ENCODE assay signal across 1 cellular context in the genomic region with DNA sequence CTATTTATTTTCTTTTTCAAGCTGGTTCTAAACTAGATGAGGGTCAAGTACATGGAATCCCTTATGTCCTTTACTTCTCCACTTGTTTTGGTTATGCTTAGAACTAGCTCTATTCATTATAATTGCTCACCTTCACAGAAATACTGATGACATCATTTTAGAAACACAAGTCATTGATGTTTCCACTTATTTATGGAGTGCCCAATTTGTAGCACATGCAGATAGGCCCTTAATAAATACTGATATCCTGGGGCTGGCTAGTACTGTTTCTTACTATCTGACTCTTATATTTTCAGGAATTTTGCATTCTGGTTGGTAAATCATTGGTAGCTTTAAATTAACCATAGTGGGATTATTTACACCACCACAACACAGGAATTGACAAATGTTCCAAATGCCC.
TF ChIP-seq lines count a peak whose summit lies in the region.

No MANE protein-coding gene starts in this region.

TF ChIP-seq in K562, 482 proteins besides CTCF, POLR2A, EP300 and RAD21 (continued from another document and continues in another):
- TF ChIP-seq, protein P1, sequence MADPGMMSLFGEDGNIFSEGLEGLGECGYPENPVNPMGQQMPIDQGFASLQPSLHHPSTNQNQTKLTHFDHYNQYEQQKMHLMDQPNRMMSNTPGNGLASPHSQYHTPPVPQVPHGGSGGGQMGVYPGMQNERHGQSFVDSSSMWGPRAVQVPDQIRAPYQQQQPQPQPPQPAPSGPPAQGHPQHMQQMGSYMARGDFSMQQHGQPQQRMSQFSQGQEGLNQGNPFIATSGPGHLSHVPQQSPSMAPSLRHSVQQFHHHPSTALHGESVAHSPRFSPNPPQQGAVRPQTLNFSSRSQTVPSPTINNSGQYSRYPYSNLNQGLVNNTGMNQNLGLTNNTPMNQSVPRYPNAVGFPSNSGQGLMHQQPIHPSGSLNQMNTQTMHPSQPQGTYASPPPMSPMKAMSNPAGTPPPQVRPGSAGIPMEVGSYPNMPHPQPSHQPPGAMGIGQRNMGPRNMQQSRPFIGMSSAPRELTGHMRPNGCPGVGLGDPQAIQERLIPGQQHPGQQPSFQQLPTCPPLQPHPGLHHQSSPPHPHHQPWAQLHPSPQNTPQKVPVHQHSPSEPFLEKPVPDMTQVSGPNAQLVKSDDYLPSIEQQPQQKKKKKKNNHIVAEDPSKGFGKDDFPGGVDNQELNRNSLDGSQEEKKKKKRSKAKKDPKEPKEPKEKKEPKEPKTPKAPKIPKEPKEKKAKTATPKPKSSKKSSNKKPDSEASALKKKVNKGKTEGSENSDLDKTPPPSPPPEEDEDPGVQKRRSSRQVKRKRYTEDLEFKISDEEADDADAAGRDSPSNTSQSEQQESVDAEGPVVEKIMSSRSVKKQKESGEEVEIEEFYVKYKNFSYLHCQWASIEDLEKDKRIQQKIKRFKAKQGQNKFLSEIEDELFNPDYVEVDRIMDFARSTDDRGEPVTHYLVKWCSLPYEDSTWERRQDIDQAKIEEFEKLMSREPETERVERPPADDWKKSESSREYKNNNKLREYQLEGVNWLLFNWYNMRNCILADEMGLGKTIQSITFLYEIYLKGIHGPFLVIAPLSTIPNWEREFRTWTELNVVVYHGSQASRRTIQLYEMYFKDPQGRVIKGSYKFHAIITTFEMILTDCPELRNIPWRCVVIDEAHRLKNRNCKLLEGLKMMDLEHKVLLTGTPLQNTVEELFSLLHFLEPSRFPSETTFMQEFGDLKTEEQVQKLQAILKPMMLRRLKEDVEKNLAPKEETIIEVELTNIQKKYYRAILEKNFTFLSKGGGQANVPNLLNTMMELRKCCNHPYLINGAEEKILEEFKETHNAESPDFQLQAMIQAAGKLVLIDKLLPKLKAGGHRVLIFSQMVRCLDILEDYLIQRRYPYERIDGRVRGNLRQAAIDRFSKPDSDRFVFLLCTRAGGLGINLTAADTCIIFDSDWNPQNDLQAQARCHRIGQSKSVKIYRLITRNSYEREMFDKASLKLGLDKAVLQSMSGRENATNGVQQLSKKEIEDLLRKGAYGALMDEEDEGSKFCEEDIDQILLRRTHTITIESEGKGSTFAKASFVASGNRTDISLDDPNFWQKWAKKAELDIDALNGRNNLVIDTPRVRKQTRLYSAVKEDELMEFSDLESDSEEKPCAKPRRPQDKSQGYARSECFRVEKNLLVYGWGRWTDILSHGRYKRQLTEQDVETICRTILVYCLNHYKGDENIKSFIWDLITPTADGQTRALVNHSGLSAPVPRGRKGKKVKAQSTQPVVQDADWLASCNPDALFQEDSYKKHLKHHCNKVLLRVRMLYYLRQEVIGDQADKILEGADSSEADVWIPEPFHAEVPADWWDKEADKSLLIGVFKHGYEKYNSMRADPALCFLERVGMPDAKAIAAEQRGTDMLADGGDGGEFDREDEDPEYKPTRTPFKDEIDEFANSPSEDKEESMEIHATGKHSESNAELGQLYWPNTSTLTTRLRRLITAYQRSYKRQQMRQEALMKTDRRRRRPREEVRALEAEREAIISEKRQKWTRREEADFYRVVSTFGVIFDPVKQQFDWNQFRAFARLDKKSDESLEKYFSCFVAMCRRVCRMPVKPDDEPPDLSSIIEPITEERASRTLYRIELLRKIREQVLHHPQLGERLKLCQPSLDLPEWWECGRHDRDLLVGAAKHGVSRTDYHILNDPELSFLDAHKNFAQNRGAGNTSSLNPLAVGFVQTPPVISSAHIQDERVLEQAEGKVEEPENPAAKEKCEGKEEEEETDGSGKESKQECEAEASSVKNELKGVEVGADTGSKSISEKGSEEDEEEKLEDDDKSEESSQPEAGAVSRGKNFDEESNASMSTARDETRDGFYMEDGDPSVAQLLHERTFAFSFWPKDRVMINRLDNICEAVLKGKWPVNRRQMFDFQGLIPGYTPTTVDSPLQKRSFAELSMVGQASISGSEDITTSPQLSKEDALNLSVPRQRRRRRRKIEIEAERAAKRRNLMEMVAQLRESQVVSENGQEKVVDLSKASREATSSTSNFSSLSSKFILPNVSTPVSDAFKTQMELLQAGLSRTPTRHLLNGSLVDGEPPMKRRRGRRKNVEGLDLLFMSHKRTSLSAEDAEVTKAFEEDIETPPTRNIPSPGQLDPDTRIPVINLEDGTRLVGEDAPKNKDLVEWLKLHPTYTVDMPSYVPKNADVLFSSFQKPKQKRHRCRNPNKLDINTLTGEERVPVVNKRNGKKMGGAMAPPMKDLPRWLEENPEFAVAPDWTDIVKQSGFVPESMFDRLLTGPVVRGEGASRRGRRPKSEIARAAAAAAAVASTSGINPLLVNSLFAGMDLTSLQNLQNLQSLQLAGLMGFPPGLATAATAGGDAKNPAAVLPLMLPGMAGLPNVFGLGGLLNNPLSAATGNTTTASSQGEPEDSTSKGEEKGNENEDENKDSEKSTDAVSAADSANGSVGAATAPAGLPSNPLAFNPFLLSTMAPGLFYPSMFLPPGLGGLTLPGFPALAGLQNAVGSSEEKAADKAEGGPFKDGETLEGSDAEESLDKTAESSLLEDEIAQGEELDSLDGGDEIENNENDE (IDR thresholded peaks at IDR 0.05; ENCODE audit: low read depth, low read length) = no peak
- TF ChIP-seq TARDBP (IDR thresholded peaks at IDR 0.05) (no peak), SMAD4 (CRISPR knock-in tag; conservative IDR thresholded peaks at IDR 0.05) (no peak; the same call in 1 of the 2 replicates), CCNT2 (IDR thresholded peaks at IDR 0.05; ENCODE audit: borderline replicate concordance, extremely low read depth, insufficient read length, low read depth, low read length) (no peak), JUN (IDR thresholded peaks at IDR 0.05; ENCODE audit: borderline replicate concordance, low read depth, low read length) (peak; percentile 24; the same call in 1 of the 2 replicates), JUN (CRISPR knock-in tag; IDR thresholded peaks at IDR 0.05; ENCODE audit: borderline replicate concordance) (no peak), CHD2 (IDR thresholded peaks at IDR 0.05; ENCODE audit: low read depth, low read length) (no peak), ESRRB (CRISPR knock-in tag; IDR thresholded peaks at IDR 0.05; ENCODE audit: borderline replicate concordance) (no peak), U2AF1 (optimal IDR thresholded peaks at IDR 0.05; ENCODE audit: low read depth, low read length) (no peak), ZNF551 (CRISPR knock-in tag; IDR thresholded peaks at IDR 0.05) (no peak), ZNF347 (CRISPR knock-in tag; IDR thresholded peaks at IDR 0.05; ENCODE audit: low read depth) (no peak), NCOA1 (IDR thresholded peaks at IDR 0.05; ENCODE audit: low read depth) (no peak), DMBX1 (CRISPR knock-in tag; IDR thresholded peaks at IDR 0.05; ENCODE audit: borderline replicate concordance) (no peak), ZNF589 (CRISPR knock-in tag; IDR thresholded peaks at IDR 0.05; ENCODE audit: low read depth) (0 out of 2 replicates have a peak, but pooled peaks have one; percentile 25), RBM34 (IDR thresholded peaks at IDR 0.05; ENCODE audit: borderline replicate concordance, insufficient read depth, low read length) (no peak), ZNF41 (CRISPR knock-in tag; conservative IDR thresholded peaks at IDR 0.05) (0 out of 2 replicates have a peak, but pooled peaks have one; percentile 19), FOS (IDR thresholded peaks at IDR 0.05; ENCODE audit: extremely low read depth, insufficient read length) (no peak), CBX5 (IDR thresholded peaks at IDR 0.05; ENCODE audit: borderline replicate concordance, low read depth) (no peak), ZNF766 (CRISPR knock-in tag; conservative IDR thresholded peaks at IDR 0.05) (peak; percentile 55; the same call in 1 of the 2 replicates), MCM7 (IDR thresholded peaks at IDR 0.05) (no peak), PCBP1 (IDR thresholded peaks at IDR 0.05; ENCODE audit: low read depth, low read length, poor library complexity, severe bottlenecking) (no peak)
- TF ChIP-seq, protein P2, sequence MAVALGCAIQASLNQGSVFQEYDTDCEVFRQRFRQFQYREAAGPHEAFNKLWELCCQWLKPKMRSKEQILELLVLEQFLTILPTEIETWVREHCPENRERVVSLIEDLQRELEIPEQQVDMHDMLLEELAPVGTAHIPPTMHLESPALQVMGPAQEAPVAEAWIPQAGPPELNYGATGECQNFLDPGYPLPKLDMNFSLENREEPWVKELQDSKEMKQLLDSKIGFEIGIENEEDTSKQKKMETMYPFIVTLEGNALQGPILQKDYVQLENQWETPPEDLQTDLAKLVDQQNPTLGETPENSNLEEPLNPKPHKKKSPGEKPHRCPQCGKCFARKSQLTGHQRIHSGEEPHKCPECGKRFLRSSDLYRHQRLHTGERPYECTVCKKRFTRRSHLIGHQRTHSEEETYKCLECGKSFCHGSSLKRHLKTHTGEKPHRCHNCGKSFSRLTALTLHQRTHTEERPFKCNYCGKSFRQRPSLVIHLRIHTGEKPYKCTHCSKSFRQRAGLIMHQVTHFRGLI (CRISPR knock-in tag; IDR thresholded peaks at IDR 0.05) = peak; percentile 51; the same call in 1 of the 2 replicates
- TF ChIP-seq, protein P3, sequence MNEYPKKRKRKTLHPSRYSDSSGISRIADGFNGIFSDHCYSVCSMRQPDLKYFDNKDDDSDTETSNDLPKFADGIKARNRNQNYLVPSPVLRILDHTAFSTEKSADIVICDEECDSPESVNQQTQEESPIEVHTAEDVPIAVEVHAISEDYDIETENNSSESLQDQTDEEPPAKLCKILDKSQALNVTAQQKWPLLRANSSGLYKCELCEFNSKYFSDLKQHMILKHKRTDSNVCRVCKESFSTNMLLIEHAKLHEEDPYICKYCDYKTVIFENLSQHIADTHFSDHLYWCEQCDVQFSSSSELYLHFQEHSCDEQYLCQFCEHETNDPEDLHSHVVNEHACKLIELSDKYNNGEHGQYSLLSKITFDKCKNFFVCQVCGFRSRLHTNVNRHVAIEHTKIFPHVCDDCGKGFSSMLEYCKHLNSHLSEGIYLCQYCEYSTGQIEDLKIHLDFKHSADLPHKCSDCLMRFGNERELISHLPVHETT (CRISPR knock-in tag; conservative IDR thresholded peaks at IDR 0.05 in 1 of 2, IDR thresholded peaks at IDR 0.05 in 1 of 2) = 0 out of 4 replicates have a peak, but pooled peaks of 1 of the 2 experiments have one; percentile 4
- TF ChIP-seq, protein P4, sequence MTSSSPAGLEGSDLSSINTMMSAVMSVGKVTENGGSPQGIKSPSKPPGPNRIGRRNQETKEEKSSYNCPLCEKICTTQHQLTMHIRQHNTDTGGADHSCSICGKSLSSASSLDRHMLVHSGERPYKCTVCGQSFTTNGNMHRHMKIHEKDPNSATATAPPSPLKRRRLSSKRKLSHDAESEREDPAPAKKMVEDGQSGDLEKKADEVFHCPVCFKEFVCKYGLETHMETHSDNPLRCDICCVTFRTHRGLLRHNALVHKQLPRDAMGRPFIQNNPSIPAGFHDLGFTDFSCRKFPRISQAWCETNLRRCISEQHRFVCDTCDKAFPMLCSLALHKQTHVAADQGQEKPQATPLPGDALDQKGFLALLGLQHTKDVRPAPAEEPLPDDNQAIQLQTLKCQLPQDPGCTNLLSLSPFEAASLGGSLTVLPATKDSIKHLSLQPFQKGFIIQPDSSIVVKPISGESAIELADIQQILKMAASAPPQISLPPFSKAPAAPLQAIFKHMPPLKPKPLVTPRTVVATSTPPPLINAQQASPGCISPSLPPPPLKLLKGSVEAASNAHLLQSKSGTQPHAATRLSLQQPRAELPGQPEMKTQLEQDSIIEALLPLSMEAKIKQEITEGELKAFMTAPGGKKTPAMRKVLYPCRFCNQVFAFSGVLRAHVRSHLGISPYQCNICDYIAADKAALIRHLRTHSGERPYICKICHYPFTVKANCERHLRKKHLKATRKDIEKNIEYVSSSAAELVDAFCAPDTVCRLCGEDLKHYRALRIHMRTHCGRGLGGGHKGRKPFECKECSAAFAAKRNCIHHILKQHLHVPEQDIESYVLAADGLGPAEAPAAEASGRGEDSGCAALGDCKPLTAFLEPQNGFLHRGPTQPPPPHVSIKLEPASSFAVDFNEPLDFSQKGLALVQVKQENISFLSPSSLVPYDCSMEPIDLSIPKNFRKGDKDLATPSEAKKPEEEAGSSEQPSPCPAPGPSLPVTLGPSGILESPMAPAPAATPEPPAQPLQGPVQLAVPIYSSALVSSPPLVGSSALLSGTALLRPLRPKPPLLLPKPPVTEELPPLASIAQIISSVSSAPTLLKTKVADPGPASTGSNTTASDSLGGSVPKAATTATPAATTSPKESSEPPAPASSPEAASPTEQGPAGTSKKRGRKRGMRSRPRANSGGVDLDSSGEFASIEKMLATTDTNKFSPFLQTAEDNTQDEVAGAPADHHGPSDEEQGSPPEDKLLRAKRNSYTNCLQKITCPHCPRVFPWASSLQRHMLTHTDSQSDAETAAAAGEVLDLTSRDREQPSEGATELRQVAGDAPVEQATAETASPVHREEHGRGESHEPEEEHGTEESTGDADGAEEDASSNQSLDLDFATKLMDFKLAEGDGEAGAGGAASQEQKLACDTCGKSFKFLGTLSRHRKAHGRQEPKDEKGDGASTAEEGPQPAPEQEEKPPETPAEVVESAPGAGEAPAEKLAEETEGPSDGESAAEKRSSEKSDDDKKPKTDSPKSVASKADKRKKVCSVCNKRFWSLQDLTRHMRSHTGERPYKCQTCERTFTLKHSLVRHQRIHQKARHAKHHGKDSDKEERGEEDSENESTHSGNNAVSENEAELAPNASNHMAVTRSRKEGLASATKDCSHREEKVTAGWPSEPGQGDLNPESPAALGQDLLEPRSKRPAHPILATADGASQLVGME (CRISPR knock-in tag; IDR thresholded peaks at IDR 0.05) = no peak
- TF ChIP-seq, protein P5, sequence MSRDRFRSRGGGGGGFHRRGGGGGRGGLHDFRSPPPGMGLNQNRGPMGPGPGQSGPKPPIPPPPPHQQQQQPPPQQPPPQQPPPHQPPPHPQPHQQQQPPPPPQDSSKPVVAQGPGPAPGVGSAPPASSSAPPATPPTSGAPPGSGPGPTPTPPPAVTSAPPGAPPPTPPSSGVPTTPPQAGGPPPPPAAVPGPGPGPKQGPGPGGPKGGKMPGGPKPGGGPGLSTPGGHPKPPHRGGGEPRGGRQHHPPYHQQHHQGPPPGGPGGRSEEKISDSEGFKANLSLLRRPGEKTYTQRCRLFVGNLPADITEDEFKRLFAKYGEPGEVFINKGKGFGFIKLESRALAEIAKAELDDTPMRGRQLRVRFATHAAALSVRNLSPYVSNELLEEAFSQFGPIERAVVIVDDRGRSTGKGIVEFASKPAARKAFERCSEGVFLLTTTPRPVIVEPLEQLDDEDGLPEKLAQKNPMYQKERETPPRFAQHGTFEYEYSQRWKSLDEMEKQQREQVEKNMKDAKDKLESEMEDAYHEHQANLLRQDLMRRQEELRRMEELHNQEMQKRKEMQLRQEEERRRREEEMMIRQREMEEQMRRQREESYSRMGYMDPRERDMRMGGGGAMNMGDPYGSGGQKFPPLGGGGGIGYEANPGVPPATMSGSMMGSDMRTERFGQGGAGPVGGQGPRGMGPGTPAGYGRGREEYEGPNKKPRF (IDR thresholded peaks at IDR 0.05; ENCODE audit: low read depth, low read length) = no peak
- TF ChIP-seq, protein P6, sequence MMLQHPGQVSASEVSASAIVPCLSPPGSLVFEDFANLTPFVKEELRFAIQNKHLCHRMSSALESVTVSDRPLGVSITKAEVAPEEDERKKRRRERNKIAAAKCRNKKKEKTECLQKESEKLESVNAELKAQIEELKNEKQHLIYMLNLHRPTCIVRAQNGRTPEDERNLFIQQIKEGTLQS (IDR thresholded peaks at IDR 0.05) = peak; percentile 94
- TF ChIP-seq, protein P6 (CRISPR knock-in tag; conservative IDR thresholded peaks at IDR 0.05) = no peak
- TF ChIP-seq, protein P7, sequence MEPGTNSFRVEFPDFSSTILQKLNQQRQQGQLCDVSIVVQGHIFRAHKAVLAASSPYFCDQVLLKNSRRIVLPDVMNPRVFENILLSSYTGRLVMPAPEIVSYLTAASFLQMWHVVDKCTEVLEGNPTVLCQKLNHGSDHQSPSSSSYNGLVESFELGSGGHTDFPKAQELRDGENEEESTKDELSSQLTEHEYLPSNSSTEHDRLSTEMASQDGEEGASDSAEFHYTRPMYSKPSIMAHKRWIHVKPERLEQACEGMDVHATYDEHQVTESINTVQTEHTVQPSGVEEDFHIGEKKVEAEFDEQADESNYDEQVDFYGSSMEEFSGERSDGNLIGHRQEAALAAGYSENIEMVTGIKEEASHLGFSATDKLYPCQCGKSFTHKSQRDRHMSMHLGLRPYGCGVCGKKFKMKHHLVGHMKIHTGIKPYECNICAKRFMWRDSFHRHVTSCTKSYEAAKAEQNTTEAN (CRISPR knock-in tag; IDR thresholded peaks at IDR 0.05) = no peak
